In the genomic region with DNA sequence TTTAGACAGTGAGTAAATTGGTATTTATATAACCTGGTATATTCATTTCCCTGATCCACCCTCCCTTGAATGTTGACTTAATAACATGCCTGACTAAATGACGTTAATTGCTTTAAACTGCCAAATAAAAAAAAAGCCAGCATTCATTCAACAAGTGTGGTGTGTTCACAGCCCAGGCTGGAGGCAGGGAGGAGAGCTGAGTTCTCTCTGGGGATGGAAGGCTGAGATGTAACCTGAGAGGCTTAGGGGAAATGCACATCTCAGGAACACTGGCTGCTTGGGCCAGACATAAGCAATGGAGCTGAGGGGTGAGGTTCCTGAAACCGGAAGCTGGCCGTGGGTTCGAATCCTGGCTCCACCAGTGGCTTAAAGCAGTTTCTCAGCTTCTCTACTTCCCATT, we compare ENCODE assay signal across 30 cellular contexts. TPM values are rescaled to one million over a fixed set of nuclear protein-coding genes. Genes with fewer than 3 reads are reported as not detected.
"Had no signal": no experiment of that assay in that cellular context is flagged by ENCODE, and none has a peak within 500 bp of the region (broad histone marks: within the 10 kb centered on the region; RNA-seq: fewer than 3 reads in every experiment).

No MANE protein-coding gene starts in this region.

- DNase-seq: activated CD4-positive, alpha-beta T cell treated with anti-CD3 and anti-CD28 coated beads for 48 hours; activated CD4-positive, alpha-beta T cell treated with anti-CD3 and anti-CD28 coated beads, Interleukin-2, amount 50 U/mL, for 48 hours; activated CD8-positive, alpha-beta memory T cell treated with anti-CD3 and anti-CD28 coated beads for 24 hours; activated effector memory CD4-positive, alpha-beta T cell treated with Interleukin-2 at 50 U/mL for 16 hours; activated naive CD4-positive, alpha-beta T cell treated with Interleukin-2 at 50 U/mL for 16 hours; anterior cingulate cortex; endodermal cell; foreskin keratinocyte; heart right ventricle; kidney glomerular epithelial cell; left lung; mesendoderm; natural killer cell; occipital lobe; psoas muscle; sigmoid colon; stimulated activated CD4-positive, alpha-beta T cell treated with anti-CD3 and anti-CD28 coated beads, Interleukin-4, amount 100 ng/mL, for 24 hours; stimulated activated naive CD8-positive, alpha-beta T cell treated with anti-CD3 and anti-CD28 coated beads, Interleukin-15, amount 100 ng/mL, for 72 hours; substantia nigra; uterus had no signal

- H3K4me1 Mint-ChIP-seq: central memory CD8-positive, alpha-beta T cell; endodermal cell; natural killer cell; neural progenitor cell; stimulated activated effector memory CD8-positive, alpha-beta T cell treated with anti-CD3 and anti-CD28 coated beads, Interleukin-12 subunit alpha, Interleukin-12 subunit beta, amount 100 ng/mL, for 72 hours; stimulated activated naive CD8-positive, alpha-beta T cell treated with anti-CD3 and anti-CD28 coated beads, Interleukin-15, amount 100 ng/mL, for 72 hours had no signal

- H3K4me3 Mint-ChIP-seq: activated naive CD8-positive, alpha-beta T cell; central memory CD8-positive, alpha-beta T cell; dendritic cell treated with granulocyte-macrophage colony-stimulating factor and Interleukin-4, amounts not matched to agents 40 ng/mL and 50 ng/mL, for 4 days; endodermal cell; natural killer cell; neural progenitor cell; stimulated activated effector memory CD8-positive, alpha-beta T cell treated with anti-CD3 and anti-CD28 coated beads, Interleukin-12 subunit alpha, Interleukin-12 subunit beta, amount 100 ng/mL, for 72 hours; stimulated activated naive CD8-positive, alpha-beta T cell treated with anti-CD3 and anti-CD28 coated beads, Interleukin-15, amount 100 ng/mL, for 72 hours; type B pancreatic cell had no signal

- H3K4me3 ChIP-seq: heart right ventricle, left lung, lung, neural progenitor cell, psoas muscle, sigmoid colon, uterus had no signal

- ATAC-seq: activated CD4-positive, CD25-positive, alpha-beta regulatory T cell treated with anti-CD3 and anti-CD28 coated beads, Interleukin-2, amount 50 U/mL, for 24 hours; left lung; natural killer cell; stimulated activated effector memory CD8-positive, alpha-beta T cell treated with anti-CD3 and anti-CD28 coated beads, Interleukin-12 subunit alpha, Interleukin-12 subunit beta, amount 100 ng/mL, for 72 hours; stimulated activated naive CD8-positive, alpha-beta T cell treated with anti-CD3 and anti-CD28 coated beads, Interleukin-15, amount 100 ng/mL, for 72 hours had no signal

- H3K4me1 ChIP-seq: foreskin keratinocyte, left lung, neural progenitor cell, parathyroid adenoma, psoas muscle, sigmoid colon, uterus had no signal

- H3K4me2 ChIP-seq: neural progenitor cell had no signal

- H3K27me3 Mint-ChIP-seq: stimulated activated naive CD8-positive, alpha-beta T cell treated with anti-CD3 and anti-CD28 coated beads, Interleukin-15, amount 100 ng/mL, for 72 hours had no signal

- H3K9me3 Mint-ChIP-seq: central memory CD8-positive, alpha-beta T cell; dendritic cell treated with granulocyte-macrophage colony-stimulating factor and Interleukin-4, amounts not matched to agents 40 ng/mL and 50 ng/mL, for 4 days; endodermal cell; natural killer cell; neural progenitor cell; stimulated activated effector memory CD8-positive, alpha-beta T cell treated with anti-CD3 and anti-CD28 coated beads, Interleukin-12 subunit alpha, Interleukin-12 subunit beta, amount 100 ng/mL, for 72 hours; stimulated activated naive CD8-positive, alpha-beta T cell treated with anti-CD3 and anti-CD28 coated beads, Interleukin-15, amount 100 ng/mL, for 72 hours; type B pancreatic cell had no signal

- H3K36me3 ChIP-seq: heart right ventricle, left lung, neural progenitor cell, sigmoid colon, uterus had no signal

- H3K27ac Mint-ChIP-seq: activated naive CD8-positive, alpha-beta T cell; dendritic cell treated with granulocyte-macrophage colony-stimulating factor and Interleukin-4, amounts not matched to agents 40 ng/mL and 50 ng/mL, for 4 days; endodermal cell; natural killer cell; neural progenitor cell; stimulated activated effector memory CD8-positive, alpha-beta T cell treated with anti-CD3 and anti-CD28 coated beads, Interleukin-12 subunit alpha, Interleukin-12 subunit beta, amount 100 ng/mL, for 72 hours; stimulated activated naive CD8-positive, alpha-beta T cell treated with anti-CD3 and anti-CD28 coated beads, Interleukin-15, amount 100 ng/mL, for 72 hours; type B pancreatic cell had no signal

- H3K27me3 ChIP-seq: foreskin keratinocyte, heart right ventricle, neural progenitor cell, sigmoid colon, uterus had no signal

- H3K9ac ChIP-seq: neural progenitor cell, parathyroid adenoma had no signal

- H3K9me3 ChIP-seq: heart right ventricle, left lung, psoas muscle, sigmoid colon, uterus had no signal

- H3K27ac ChIP-seq: foreskin keratinocyte, heart right ventricle, left lung, neural progenitor cell, parathyroid adenoma, psoas muscle, sigmoid colon, uterus had no signal

- H3K36me3 Mint-ChIP-seq: activated naive CD8-positive, alpha-beta T cell; natural killer cell; neural progenitor cell; stimulated activated effector memory CD8-positive, alpha-beta T cell treated with anti-CD3 and anti-CD28 coated beads, Interleukin-12 subunit alpha, Interleukin-12 subunit beta, amount 100 ng/mL, for 72 hours; type B pancreatic cell had no signal

- H2AFZ ChIP-seq: neural progenitor cell, parathyroid adenoma had no signal

RNA-seq across cellular contexts. Expression of gene CACNA2D3, which starts 17.3 kb away (rescaled TPM):
- total RNA-seq: bronchial epithelial cell had no signal
